Comparison of ENCODE assay signal across 8 cellular contexts in the genomic region with DNA sequence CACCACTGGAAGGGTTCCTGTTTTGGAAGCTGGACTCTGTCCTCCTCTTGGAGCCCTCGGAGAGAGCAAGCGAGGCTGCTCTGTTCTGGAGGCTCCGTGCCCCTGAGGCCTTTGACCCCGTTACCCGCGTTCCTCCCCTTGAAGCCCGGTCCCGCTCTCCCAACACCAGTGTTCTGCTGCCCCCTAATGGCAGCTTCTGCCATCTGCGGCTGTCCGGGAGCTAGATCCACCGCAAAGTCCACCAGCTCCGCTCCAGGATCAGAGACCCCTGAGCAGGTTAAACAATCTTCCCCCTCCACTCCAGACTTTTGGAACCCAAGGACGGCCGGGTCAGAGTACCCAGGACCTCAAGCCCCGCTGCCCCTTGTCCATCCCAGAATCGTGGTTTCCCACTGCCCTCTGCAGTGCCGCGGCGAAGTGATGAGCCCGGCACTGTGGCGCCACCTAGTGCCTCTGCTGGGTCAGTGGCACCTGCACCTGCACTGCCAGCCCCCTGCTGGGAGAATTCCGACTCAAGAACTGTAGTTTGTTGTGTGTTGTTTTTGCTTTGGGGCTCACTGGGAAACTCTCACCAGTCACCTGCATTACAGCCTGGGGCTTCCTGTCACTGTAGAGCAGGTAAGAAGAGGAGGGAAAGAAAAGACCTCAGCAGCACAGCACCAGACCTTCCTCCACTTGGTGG.
DNase-seq lines count a peak whose midpoint lies in the region; ATAC-seq and TF ChIP-seq lines count a peak whose summit lies in the region.

No MANE protein-coding gene starts in this region.

- no peaks in the 10 kb centered on the region for H3K4me1 ChIP-seq in GM23248 (ENCODE audit: insufficient read depth)
- H3K4me1 ChIP-seq in KMS-11 (ENCODE audit: low read depth, poor library complexity, severe bottlenecking) = peaks cover 14% of the 10 kb centered on the region
- H3K4me1 ChIP-seq in PC-9 (replicated peaks; ENCODE audit: insufficient read depth) = peaks cover 4% of the 10 kb centered on the region; the same call in 1 of the 2 replicates
- H3K4me1 ChIP-seq in fibroblast of lung (ENCODE audit: control insufficient read depth, extremely low read depth, insufficient read depth, low read length) = peaks cover 2% of the 10 kb centered on the region
- no peaks in the 10 kb centered on the region for H3K4me1 ChIP-seq in naive thymus-derived CD4-positive, alpha-beta T cell (ENCODE audit: control insufficient read depth in 2 of 2, insufficient read depth in 2 of 2, low read length in 2 of 2)

- peak overlapping the region; percentile 100 for H3K4me2 ChIP-seq in GM23248 (ENCODE audit: unreplicated experiment)
- peak overlapping the region; percentile 49 for H3K4me2 ChIP-seq in KMS-11
- peak overlapping the region; percentile 80 for H3K4me2 ChIP-seq in PC-9
- peak overlapping the region; percentile 82 for H3K4me2 ChIP-seq in fibroblast of lung (ENCODE audit: extremely low read depth, insufficient read depth, low read length)

- DNase-seq in DMS153 (lab: John Stamatoyannopoulos, UW) (peak; percentile 75), GM23248 (peak; percentile 90), PC-9 (peak; percentile 66 to 83), fibroblast of lung (ENCODE audit: low read depth in 2 of 2) (peak; percentile 55 to 66)
- peak; percentile 88 to 89 for DNase-seq in activated T-cell treated with anti-CD3 and anti-CD28 coated beads, Interleukin-2, amount 50 U/mL, for 72 hours
- DNase-seq in naive thymus-derived CD4-positive, alpha-beta T cell = peak; percentile 74 to 93 (median 85)
- peak; percentile 55 to 72 for DNase-seq in stimulated activated CD8-positive, alpha-beta memory T cell treated with anti-CD3 and anti-CD28 coated beads, Interleukin-7, amount 100 ng/mL, for 48 hours (ENCODE audit: extremely low read depth in 1 of 2, low read depth in 1 of 2)

- TF ChIP-seq CTCF in KMS-11 (conservative IDR thresholded peaks at IDR 0.05; ENCODE audit: low read depth, low read length) (peak; percentile 100), PC-9 (conservative IDR thresholded peaks at IDR 0.05) (peak; percentile 99), fibroblast of lung (conservative IDR thresholded peaks at IDR 0.05 in 1 of 2, IDR thresholded peaks at IDR 0.05 in 1 of 2; ENCODE audit: low read depth in 1 of 2, low read length in 2 of 2) (peak; percentile 83 to 99)

- no peaks in the 10 kb centered on the region for H3K36me3 ChIP-seq in GM23248 (ENCODE audit: low read depth)
- H3K36me3 ChIP-seq in KMS-11 (ENCODE audit: insufficient read depth) = no peaks in the 10 kb centered on the region
- H3K36me3 ChIP-seq in PC-9 (ENCODE audit: low read depth) = no peaks in the 10 kb centered on the region
- H3K36me3 ChIP-seq in fibroblast of lung (ENCODE audit: control insufficient read depth, insufficient read depth, low read length) = no peaks in the 10 kb centered on the region
- no peaks in the 10 kb centered on the region for H3K36me3 ChIP-seq in naive thymus-derived CD4-positive, alpha-beta T cell (ENCODE audit: control insufficient read depth in 2 of 3, insufficient read depth in 3 of 3, low read length in 3 of 3)

- no TSS peak for BruUV-seq in PC-9 (replicated peaks; lab: Mats Ljungman, UMichigan)

- no peaks in the 10 kb centered on the region for H3K4me1 Mint-ChIP-seq in activated T-cell treated with anti-CD3 and anti-CD28 coated beads, Interleukin-2, amount 50 U/mL, for 72 hours (ENCODE audit: low read depth)
- peaks cover 0 to 22% (median 15%) of the 10 kb centered on the region in 7 donors for H3K4me1 Mint-ChIP-seq in naive thymus-derived CD4-positive, alpha-beta T cell

- no peaks in the 10 kb centered on the region for H3K9me3 Mint-ChIP-seq in activated T-cell treated with anti-CD3 and anti-CD28 coated beads, Interleukin-2, amount 50 U/mL, for 72 hours
- no peaks in the 10 kb centered on the region for H3K9me3 Mint-ChIP-seq in naive thymus-derived CD4-positive, alpha-beta T cell

- H3K4me3 ChIP-seq in GM23248 (peak overlapping the region; percentile 85), KMS-11 (IDR thresholded peaks at IDR 0.05; ENCODE audit: insufficient read depth, low read depth, low read length) (peak overlapping the region; percentile 96), PC-9 (peak overlapping the region; percentile 56), fibroblast of lung (replicated peaks in 1 of 4; ENCODE audit: control extremely low read depth in 1 of 4, insufficient read depth in 1 of 4, low read depth in 3 of 4, low read length in 4 of 4) (peak overlapping the region; percentile 48 to 63 (median 59))
- H3K4me3 ChIP-seq in naive thymus-derived CD4-positive, alpha-beta T cell (ENCODE audit: low read length) = peak overlapping the region; percentile 76

- intact Hi-C loops in PC-9 (cut with micrococcal nuclease; ENCODE audit: unreplicated experiment) = loop anchor here (1.0 to 10.0 kb wide), 8 partner anchors 242 to 946 kb away; a partner anchor contains a TSS
- intact Hi-C loops in naive thymus-derived CD4-positive, alpha-beta T cell (cut with micrococcal nuclease) = loop anchor here (1.0 to 10.0 kb wide), 12 partner anchors 16 to 1808 kb away; a partner anchor contains a TSS

- H3K9ac ChIP-seq in GM23248 (peak overlapping the region; percentile 11; the same call in 1 of the 2 replicates), KMS-11 (peak overlapping the region; percentile 9; the same call in 1 of the 2 replicates), fibroblast of lung (ENCODE audit: insufficient read depth, low read length) (no peak overlapping the region)

- H3F3A ChIP-seq in GM23248 (ENCODE audit: insufficient read depth) = no peaks in the 10 kb centered on the region
- no peaks in the 10 kb centered on the region for H3F3A ChIP-seq in PC-9 (ENCODE audit: insufficient read depth, low read depth)

- no peaks in the 10 kb centered on the region for H4K20me1 ChIP-seq in GM23248 (ENCODE audit: insufficient read depth)
- no peaks in the 10 kb centered on the region for H4K20me1 ChIP-seq in KMS-11 (ENCODE audit: insufficient read depth)
- no peaks in the 10 kb centered on the region for H4K20me1 ChIP-seq in PC-9 (ENCODE audit: insufficient read depth)
- no peaks in the 10 kb centered on the region for H4K20me1 ChIP-seq in fibroblast of lung (ENCODE audit: control insufficient read depth, extremely low read depth, insufficient read depth, low read length)

- ATAC-seq in activated T-cell treated with anti-CD3 and anti-CD28 coated beads, Interleukin-2, amount 50 U/mL, for 72 hours (replicated peaks in 1 of 2) = peak; percentile 95
- peak; percentile 97 for ATAC-seq in naive thymus-derived CD4-positive, alpha-beta T cell

- no peaks in the 10 kb centered on the region for H3K36me3 Mint-ChIP-seq in activated T-cell treated with anti-CD3 and anti-CD28 coated beads, Interleukin-2, amount 50 U/mL, for 72 hours (ENCODE audit: insufficient read depth in 2 of 2)
- no peaks in the 10 kb centered on the region for H3K36me3 Mint-ChIP-seq in naive thymus-derived CD4-positive, alpha-beta T cell

- WGBS in GM23248 (ENCODE audit: low coverage in 1 of 2, low lambda C conversion rate in 2 of 2, missing lambda C conversion rate in 2 of 2), 2 experiments = 2 to 4% methylated on average over 21 to 22 of the region's 22 CpGs

- H3K79me2 ChIP-seq in GM23248 (ENCODE audit: insufficient read depth) (no peaks in the 10 kb centered on the region), KMS-11 (ENCODE audit: insufficient read depth, low read depth) (no peaks in the 10 kb centered on the region), PC-9 (ENCODE audit: low read depth) (no peaks in the 10 kb centered on the region), fibroblast of lung (ENCODE audit: control insufficient read depth, insufficient read depth, low read length) (no peaks in the 10 kb centered on the region)

- H3K27me3 ChIP-seq in GM23248 (replicated peaks; ENCODE audit: insufficient read depth) = peaks cover 12% of the 10 kb centered on the region
- H3K27me3 ChIP-seq in KMS-11 (ENCODE audit: insufficient read depth, low read depth) = no peaks in the 10 kb centered on the region
- peaks cover 13% of the 10 kb centered on the region; the same call in 1 of the 2 replicates for H3K27me3 ChIP-seq in PC-9 (ENCODE audit: insufficient read depth, low read depth)
- peaks cover 6% of the 10 kb centered on the region for H3K27me3 ChIP-seq in fibroblast of lung (ENCODE audit: control insufficient read depth, insufficient read depth, low read length)
- no peaks in the 10 kb centered on the region for H3K27me3 ChIP-seq in naive thymus-derived CD4-positive, alpha-beta T cell (ENCODE audit: control insufficient read depth in 2 of 2, insufficient read depth in 2 of 2, low read length in 2 of 2)

- no peaks in the 10 kb centered on the region for H3K27me3 Mint-ChIP-seq in activated T-cell treated with anti-CD3 and anti-CD28 coated beads, Interleukin-2, amount 50 U/mL, for 72 hours (ENCODE audit: low read depth)
- peaks cover 0 to 28% (median 0%) of the 10 kb centered on the region in 5 donors for H3K27me3 Mint-ChIP-seq in naive thymus-derived CD4-positive, alpha-beta T cell

- no peaks in the 10 kb centered on the region for H3K9me2 ChIP-seq in GM23248 (ENCODE audit: insufficient read depth)
- no peaks in the 10 kb centered on the region for H3K9me2 ChIP-seq in PC-9 (ENCODE audit: insufficient read depth)

- peak overlapping the region; percentile 76 to 86 for H3K4me3 Mint-ChIP-seq in activated T-cell treated with anti-CD3 and anti-CD28 coated beads, Interleukin-2, amount 50 U/mL, for 72 hours
- H3K4me3 Mint-ChIP-seq in naive thymus-derived CD4-positive, alpha-beta T cell = peak overlapping the region; percentile 40 to 97 (median 88)

- CTCF ChIA-PET in PC-9 (lab: Charles Lee) = interaction anchor here (0.6 to 2.3 kb wide), 26 partner anchors 8 to 675 kb away, joined by 3 to 42 read pairs (median 4); a partner anchor contains a TSS
- CTCF ChIA-PET in naive thymus-derived CD4-positive, alpha-beta T cell (lab: Charles Lee) = interaction anchor here (0.6 to 2.6 kb wide), 49 partner anchors 9 to 1887 kb away, joined by 3 to 44 read pairs (median 4); a partner anchor contains a TSS

- H3K9me3 ChIP-seq in GM23248 (ENCODE audit: low read depth) (no peaks in the 10 kb centered on the region), PC-9 (ENCODE audit: insufficient read depth, low read depth) (no peaks in the 10 kb centered on the region), fibroblast of lung (ENCODE audit: control insufficient read depth, insufficient read depth, low read depth, low read length) (no peaks in the 10 kb centered on the region)
- H3K9me3 ChIP-seq in naive thymus-derived CD4-positive, alpha-beta T cell (ENCODE audit: control insufficient read depth in 2 of 3, low read length in 3 of 3) = no peaks in the 10 kb centered on the region

- H3K27ac ChIP-seq in GM23248 (no peak overlapping the region), KMS-11 (no peak overlapping the region), PC-9 (no peak overlapping the region), fibroblast of lung (ENCODE audit: insufficient read depth, low read length) (no peak overlapping the region)
- H3K27ac ChIP-seq in naive thymus-derived CD4-positive, alpha-beta T cell (ENCODE audit: low read depth, low read length) = no peak overlapping the region

- H3K27ac Mint-ChIP-seq in activated T-cell treated with anti-CD3 and anti-CD28 coated beads, Interleukin-2, amount 50 U/mL, for 72 hours = peak overlapping the region; percentile 36
- H3K27ac Mint-ChIP-seq in naive thymus-derived CD4-positive, alpha-beta T cell = peak overlapping the region; percentile 40 to 81 (median 63)

- H2AFZ ChIP-seq in GM23248 = peak overlapping the region; percentile 89
- peak overlapping the region; percentile 80 for H2AFZ ChIP-seq in KMS-11 (ENCODE audit: low read depth)
- H2AFZ ChIP-seq in PC-9 = peak overlapping the region; percentile 71
- H2AFZ ChIP-seq in fibroblast of lung (ENCODE audit: low read length) = peak overlapping the region; percentile 81

- POLR2A ChIA-PET in PC-9 (lab: Charles Lee; ENCODE audit: unreplicated experiment) = interaction anchor here (0.6 to 1.1 kb wide), 3 partner anchors 258 to 408 kb away, joined by 3 to 8 read pairs (median 7); no protein-coding TSS in a partner anchor
- POLR2A ChIA-PET in naive thymus-derived CD4-positive, alpha-beta T cell (lab: Charles Lee) = interaction anchor here (0.6 to 0.8 kb wide), 3 partner anchors 40 to 276 kb away, joined by 3 to 6 read pairs (median 4); no protein-coding TSS in a partner anchor

- in situ Hi-C loops in GM23248 (cut with MboI) = loop anchor here (5.0 kb wide), 2 partner anchors 135 to 230 kb away; no protein-coding TSS in a partner anchor

Comparison
In these comparisons a context has a peak if more than half of its experiments do, and no peak if none do; other contexts are left out.
1. H3K4me2 ChIP-seq: peak in every context shown above with its lines; median percentile 100 in GM23248; 82 in fibroblast of lung; 80 in PC-9; 49 in KMS-11.